In the genomic region with DNA sequence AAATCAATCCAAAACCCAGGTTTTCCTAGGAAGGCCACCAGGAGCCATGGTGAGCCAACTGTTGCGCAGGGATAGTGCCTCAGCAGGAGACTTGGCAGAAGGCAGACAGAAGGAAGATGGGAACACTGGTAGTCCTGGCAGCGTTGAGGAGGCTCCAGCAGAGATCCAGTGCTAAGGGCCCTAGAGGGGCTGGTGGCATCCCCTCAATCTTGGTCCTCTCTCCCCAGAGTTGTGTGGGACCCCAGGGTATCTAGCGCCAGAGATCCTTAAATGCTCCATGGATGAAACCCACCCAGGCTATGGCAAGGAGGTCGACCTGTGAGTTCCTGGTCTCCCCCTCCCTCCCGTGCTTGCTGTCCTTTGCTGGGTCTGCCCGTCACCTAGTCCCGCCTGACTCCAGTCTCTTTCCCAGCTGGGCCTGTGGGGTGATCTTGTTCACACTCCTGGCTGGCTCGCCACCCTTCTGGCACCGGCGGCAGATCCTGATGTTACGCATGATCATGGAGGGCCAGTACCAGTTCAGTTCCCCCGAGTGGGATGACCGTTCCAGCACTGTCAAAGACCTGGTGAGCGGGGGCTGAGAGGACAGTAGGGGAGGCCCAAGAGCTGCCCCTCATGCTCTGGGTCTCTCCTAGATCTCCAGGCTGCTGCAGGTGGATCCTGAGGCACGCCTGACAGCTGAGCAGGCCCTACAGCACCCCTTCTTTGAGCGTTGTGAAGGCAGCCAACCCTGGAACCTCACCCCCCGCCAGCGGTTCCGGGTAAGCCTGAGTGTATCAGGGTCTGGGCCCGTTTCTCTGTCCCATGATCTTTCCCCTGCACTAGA, we compare ENCODE assay signal across 21 cellular contexts.
"Had no signal": no experiment of that assay in that cellular context is flagged by ENCODE, and none has a peak within 500 bp of the region (broad histone marks: within the 10 kb centered on the region; RNA-seq: fewer than 3 reads in every experiment).

No MANE protein-coding gene starts in this region.

- ATAC-seq: activated CD4-positive, alpha-beta T cell treated with anti-CD3 and anti-CD28 coated beads for 36 hours; activated CD8-positive, alpha-beta memory T cell treated with anti-CD3 and anti-CD28 coated beads, Interleukin-2, amount 10 ng/mL, durations not matched to agents 7 days and 5 days; activated naive CD8-positive, alpha-beta T cell treated with anti-CD3 and anti-CD28 coated beads, Interleukin-2, amount 50 U/mL, for 24 hours; WTC11 had no signal

- H3K9me3 Mint-ChIP-seq: activated CD4-positive, alpha-beta memory T cell treated with anti-CD3 and anti-CD28 coated beads, Interleukin-2, amount 10 ng/mL, durations not matched to agents 7 days and 5 days; activated naive CD4-positive, alpha-beta T cell treated with anti-CD3 and anti-CD28 coated beads, Interleukin-2, amount 10 ng/mL, durations not matched to agents 7 days and 5 days; activated naive CD8-positive, alpha-beta T cell treated with anti-CD3 and anti-CD28 coated beads, Interleukin-2, amount 50 U/mL, for 24 hours; brain; mesothelial cell of epicardium; stimulated activated naive CD8-positive, alpha-beta T cell treated with anti-CD3 and anti-CD28 coated beads, Interleukin-15, Interleukin-2, amounts not matched to agents 100 ng/mL and 50 ng/mL, for 24 hours; WTC11 had no signal

- DNase-seq: activated CD4-positive, alpha-beta memory T cell treated with anti-CD3 and anti-CD28 coated beads, Interleukin-2, amount 10 ng/mL, durations not matched to agents 7 days and 5 days; activated CD4-positive, alpha-beta T cell treated with anti-CD3 and anti-CD28 coated beads for 36 hours; activated CD8-positive, alpha-beta memory T cell treated with anti-CD3 and anti-CD28 coated beads, Interleukin-2, amount 10 ng/mL, durations not matched to agents 7 days and 5 days; activated naive CD4-positive, alpha-beta T cell treated with anti-CD3 and anti-CD28 coated beads, Interleukin-2, amount 10 ng/mL, durations not matched to agents 7 days and 5 days; activated naive CD8-positive, alpha-beta T cell treated with anti-CD3 and anti-CD28 coated beads, Interleukin-2, amount 50 U/mL, for 24 hours; anterior cingulate cortex; colonic mucosa; erythroblast; foreskin melanocyte; glutamatergic neuron; hypothalamus; islet precursor cell; stimulated activated CD8-positive, alpha-beta memory T cell treated with anti-CD3 and anti-CD28 coated beads, Interleukin-4, amount 100 ng/mL, for 48 hours; SW 1271; transverse colon had no signal

- H3K27ac Mint-ChIP-seq: activated CD4-positive, alpha-beta memory T cell treated with anti-CD3 and anti-CD28 coated beads, Interleukin-2, amount 10 ng/mL, durations not matched to agents 7 days and 5 days; activated CD4-positive, alpha-beta T cell treated with anti-CD3 and anti-CD28 coated beads for 36 hours; activated CD8-positive, alpha-beta memory T cell treated with anti-CD3 and anti-CD28 coated beads, Interleukin-2, amount 10 ng/mL, durations not matched to agents 7 days and 5 days; activated naive CD4-positive, alpha-beta T cell treated with anti-CD3 and anti-CD28 coated beads, Interleukin-2, amount 10 ng/mL, durations not matched to agents 7 days and 5 days; activated naive CD8-positive, alpha-beta T cell treated with anti-CD3 and anti-CD28 coated beads, Interleukin-2, amount 50 U/mL, for 24 hours; brain; mesothelial cell of epicardium; stimulated activated naive CD8-positive, alpha-beta T cell treated with anti-CD3 and anti-CD28 coated beads, Interleukin-15, Interleukin-2, amounts not matched to agents 100 ng/mL and 50 ng/mL, for 24 hours; WTC11 had no signal

- H3K4me1 ChIP-seq: colonic mucosa had no signal

- H2AFZ ChIP-seq: parathyroid adenoma had no signal

- H3K9ac ChIP-seq: parathyroid adenoma had no signal

- H3K9me3 ChIP-seq: colonic mucosa, suprapubic skin, transverse colon had no signal

- H3K27me3 Mint-ChIP-seq: activated CD4-positive, alpha-beta memory T cell treated with anti-CD3 and anti-CD28 coated beads, Interleukin-2, amount 10 ng/mL, durations not matched to agents 7 days and 5 days; activated CD4-positive, alpha-beta T cell treated with anti-CD3 and anti-CD28 coated beads for 36 hours; activated CD8-positive, alpha-beta memory T cell treated with anti-CD3 and anti-CD28 coated beads, Interleukin-2, amount 10 ng/mL, durations not matched to agents 7 days and 5 days; activated naive CD4-positive, alpha-beta T cell treated with anti-CD3 and anti-CD28 coated beads, Interleukin-2, amount 10 ng/mL, durations not matched to agents 7 days and 5 days; activated naive CD8-positive, alpha-beta T cell treated with anti-CD3 and anti-CD28 coated beads, Interleukin-2, amount 50 U/mL, for 24 hours; brain; stimulated activated naive CD8-positive, alpha-beta T cell treated with anti-CD3 and anti-CD28 coated beads, Interleukin-15, Interleukin-2, amounts not matched to agents 100 ng/mL and 50 ng/mL, for 24 hours had no signal

- H3K27ac ChIP-seq: colonic mucosa, parathyroid adenoma, suprapubic skin, transverse colon had no signal

- H3K27me3 ChIP-seq: colonic mucosa, suprapubic skin, transverse colon had no signal

- H3K4me3 Mint-ChIP-seq: activated CD4-positive, alpha-beta memory T cell treated with anti-CD3 and anti-CD28 coated beads, Interleukin-2, amount 10 ng/mL, durations not matched to agents 7 days and 5 days; activated CD4-positive, alpha-beta T cell treated with anti-CD3 and anti-CD28 coated beads for 36 hours; activated CD8-positive, alpha-beta memory T cell treated with anti-CD3 and anti-CD28 coated beads, Interleukin-2, amount 10 ng/mL, durations not matched to agents 7 days and 5 days; activated naive CD4-positive, alpha-beta T cell treated with anti-CD3 and anti-CD28 coated beads, Interleukin-2, amount 10 ng/mL, durations not matched to agents 7 days and 5 days; activated naive CD8-positive, alpha-beta T cell treated with anti-CD3 and anti-CD28 coated beads, Interleukin-2, amount 50 U/mL, for 24 hours; mesothelial cell of epicardium; stimulated activated naive CD8-positive, alpha-beta T cell treated with anti-CD3 and anti-CD28 coated beads, Interleukin-15, Interleukin-2, amounts not matched to agents 100 ng/mL and 50 ng/mL, for 24 hours; WTC11 had no signal

- H3K4me3 ChIP-seq: colonic mucosa, suprapubic skin, transverse colon had no signal
